8 cellular contexts compared by ENCODE assay signal in genomic region chr10:128125416-128125943, GRCh38. TPM values are rescaled to one million over a fixed set of nuclear protein-coding genes. Genes with fewer than 3 reads are reported as not detected.
DNase-seq lines count a peak whose midpoint lies in the region; ATAC-seq and TF ChIP-seq lines count a peak whose summit lies in the region.

No MANE protein-coding gene starts in this region.

- H3K27me3 Mint-ChIP-seq in activated T-helper 2 cell treated with anti-CD3 and anti-CD28 coated beads, Interferon-gamma antibody, Interleukin-2, Interleukin-4, amounts not matched to agents 10 μg/mL and 5 μg/mL and 100 μg/mL, durations not matched to agents 14 hours and 24 hours and 36 hours (ENCODE audit: low read depth): peaks cover 4% of the 10 kb centered on the region
- H3K27me3 Mint-ChIP-seq in stimulated activated naive B cell treated with anti-CD40 and anti-IgM and Interleukin-4, amounts not matched to agents 10 μg/mL and 1 μg/mL and 100 μg/mL, for 72 hours: peaks cover 19 to 22% of the 10 kb centered on the region in 2 donors

- H3K9me3 ChIP-seq in AG04450 (ENCODE audit: control insufficient read depth, insufficient read depth, low read length): no peaks in the 10 kb centered on the region
- H3K9me3 ChIP-seq in iPS-15b (ENCODE audit: control insufficient read depth, insufficient read depth, low read length): no peaks in the 10 kb centered on the region

- no peak for TF ChIP-seq CTCF in AG04450 (IDR thresholded peaks at IDR 0.05; ENCODE audit: low read depth, low read length)

- no peaks in the 10 kb centered on the region for H3K9me3 Mint-ChIP-seq in activated T-helper 2 cell treated with anti-CD3 and anti-CD28 coated beads, Interferon-gamma antibody, Interleukin-2, Interleukin-4, amounts not matched to agents 10 μg/mL and 5 μg/mL and 100 μg/mL, durations not matched to agents 14 hours and 24 hours and 36 hours
- H3K9me3 Mint-ChIP-seq in stimulated activated naive B cell treated with anti-CD40 and anti-IgM and Interleukin-4, amounts not matched to agents 10 μg/mL and 1 μg/mL and 100 μg/mL, for 72 hours: no peaks in the 10 kb centered on the region

- no peaks in the 10 kb centered on the region for H3K4me1 ChIP-seq in iPS-15b (ENCODE audit: control insufficient read depth, insufficient read depth, low read length)

- H3K9ac ChIP-seq in iPS-15b (ENCODE audit: low read depth, low read length): peak overlapping the region; percentile 76

- H3K27me3 ChIP-seq in AG04450 (ENCODE audit: control insufficient read depth, insufficient read depth, low read length) (no peaks in the 10 kb centered on the region), iPS-15b (ENCODE audit: control insufficient read depth, insufficient read depth, low read length) (peaks cover 3% of the 10 kb centered on the region)

- no peaks in the 10 kb centered on the region for H3K36me3 ChIP-seq in iPS-15b (ENCODE audit: control insufficient read depth, insufficient read depth, low read length)

- peak overlapping the region; percentile 91 for H3K27ac Mint-ChIP-seq in activated T-helper 2 cell treated with anti-CD3 and anti-CD28 coated beads, Interferon-gamma antibody, Interleukin-2, Interleukin-4, amounts not matched to agents 10 μg/mL and 5 μg/mL and 100 μg/mL, durations not matched to agents 14 hours and 24 hours and 36 hours
- H3K27ac Mint-ChIP-seq in stimulated activated naive B cell treated with anti-CD40 and anti-IgM and Interleukin-4, amounts not matched to agents 10 μg/mL and 1 μg/mL and 100 μg/mL, for 72 hours: peak overlapping the region; percentile 85

- intact Hi-C loops in activated T-helper 2 cell treated with anti-CD3 and anti-CD28 coated beads, Interferon-gamma antibody, Interleukin-2, Interleukin-4, amounts not matched to agents 10 μg/mL and 5 μg/mL and 100 μg/mL, durations not matched to agents 14 hours and 24 hours and 36 hours (cut with micrococcal nuclease): loop anchor here (5.0 kb wide), 2 partner anchors 78 to 133 kb away; no protein-coding TSS in a partner anchor

- peak overlapping the region; percentile 63 for H3K4me3 ChIP-seq in AG04450 (ENCODE audit: low read depth, low read length)
- H3K4me3 ChIP-seq in iPS-15b (ENCODE audit: low read depth, low read length): peak overlapping the region; percentile 75

- H3K27ac ChIP-seq in AG04450 (ENCODE audit: low read depth, low read length): no peak overlapping the region

- ATAC-seq in HG02943 (IDR thresholded peaks at IDR 0.05; ENCODE audit: low read depth, unreplicated experiment) (peak; percentile 0), GM21619 (IDR thresholded peaks at IDR 0.05; ENCODE audit: unreplicated experiment) (no peak)
- ATAC-seq in stimulated activated naive B cell treated with anti-CD40 and anti-IgM and Interleukin-4, amounts not matched to agents 10 μg/mL and 1 μg/mL and 100 μg/mL, for 72 hours (replicated peaks): peak in 1 of 2 donors; percentile 1

- CTCF ChIA-PET in AG04450 (lab: Charles Lee): interaction anchor here (0.8 to 1.9 kb wide), 3 partner anchors 24 to 56 kb away, joined by 3 to 6 read pairs (median 6); no protein-coding TSS in a partner anchor

- no peak for DNase-seq in AG04450 (ENCODE audit: low read depth, low spot score)
- DNase-seq in activated T-helper 2 cell treated with anti-CD3 and anti-CD28 coated beads, Interferon-gamma antibody, Interleukin-2, Interleukin-4, amounts not matched to agents 10 μg/mL and 5 μg/mL and 100 μg/mL, durations not matched to agents 14 hours and 24 hours and 36 hours (ENCODE audit: low spot score): no peak
- no peak for DNase-seq in stimulated activated naive B cell treated with anti-CD40 and anti-IgM and Interleukin-4, amounts not matched to agents 10 μg/mL and 1 μg/mL and 100 μg/mL, for 72 hours
- no peak for DNase-seq in NCI-H2029 (lab: John Stamatoyannopoulos, UW)
- no peak for DNase-seq in OCI-M2 (lab: John Stamatoyannopoulos, UW; ENCODE audit: unreplicated experiment)

- H3K36me3 Mint-ChIP-seq in activated T-helper 2 cell treated with anti-CD3 and anti-CD28 coated beads, Interferon-gamma antibody, Interleukin-2, Interleukin-4, amounts not matched to agents 10 μg/mL and 5 μg/mL and 100 μg/mL, durations not matched to agents 14 hours and 24 hours and 36 hours (ENCODE audit: low read depth): peaks cover 46% of the 10 kb centered on the region
- H3K36me3 Mint-ChIP-seq in stimulated activated naive B cell treated with anti-CD40 and anti-IgM and Interleukin-4, amounts not matched to agents 10 μg/mL and 1 μg/mL and 100 μg/mL, for 72 hours: peaks cover 1 to 3% of the 10 kb centered on the region in 2 donors

- H3K4me3 Mint-ChIP-seq in activated T-helper 2 cell treated with anti-CD3 and anti-CD28 coated beads, Interferon-gamma antibody, Interleukin-2, Interleukin-4, amounts not matched to agents 10 μg/mL and 5 μg/mL and 100 μg/mL, durations not matched to agents 14 hours and 24 hours and 36 hours (ENCODE audit: low read depth): peak overlapping the region; percentile 97
- H3K4me3 Mint-ChIP-seq in stimulated activated naive B cell treated with anti-CD40 and anti-IgM and Interleukin-4, amounts not matched to agents 10 μg/mL and 1 μg/mL and 100 μg/mL, for 72 hours: peak overlapping the region; percentile 88 to 91

- H3K4me1 Mint-ChIP-seq in activated T-helper 2 cell treated with anti-CD3 and anti-CD28 coated beads, Interferon-gamma antibody, Interleukin-2, Interleukin-4, amounts not matched to agents 10 μg/mL and 5 μg/mL and 100 μg/mL, durations not matched to agents 14 hours and 24 hours and 36 hours (ENCODE audit: low read depth): peaks cover 44% of the 10 kb centered on the region
- peaks cover 8 to 17% of the 10 kb centered on the region in 2 donors for H3K4me1 Mint-ChIP-seq in stimulated activated naive B cell treated with anti-CD40 and anti-IgM and Interleukin-4, amounts not matched to agents 10 μg/mL and 1 μg/mL and 100 μg/mL, for 72 hours

- POLR2A ChIA-PET in AG04450 (lab: Yijun Ruan, JAX): no interaction called here

RNA-seq across cellular contexts. Expression of gene MKI67, which starts 0.7 kb away (rescaled TPM):
- polyA plus RNA-seq in AG04450 (2011; rRNA removed): 8.0 and 10.3 TPM in 2 replicates
- 15.3 and 19.5 TPM in 2 replicates for polyA minus RNA-seq in AG04450 (2011; rRNA and poly(A)+ RNA removed)
- 163 and 165 TPM in 2 replicates for total RNA-seq in activated T-helper 2 cell treated with anti-CD3 and anti-CD28 coated beads, Interferon-gamma antibody, Interleukin-2, Interleukin-4, amounts not matched to agents 10 μg/mL and 5 μg/mL and 100 μg/mL, durations not matched to agents 14 hours and 24 hours and 36 hours
